ENCODE assay signal across 20 cellular contexts in genomic region chr17:40671282-40671681, GRCh38. TPM values are rescaled to one million over a fixed set of nuclear protein-coding genes. Genes with fewer than 3 reads are reported as not detected.
A peak's percentile ranks its signal among the peaks of the same experiment; 100 is the strongest.
DNase-seq lines count a peak whose midpoint lies in the region; ATAC-seq and TF ChIP-seq lines count a peak whose summit lies in the region.
"Had no signal": no experiment of that assay in that cellular context is flagged by ENCODE, and none has a peak within 500 bp of the region (broad histone marks: within the 10 kb centered on the region; RNA-seq: fewer than 3 reads in every experiment).

No MANE protein-coding gene starts in this region.

- H3K9me2 ChIP-seq in PC-9 (ENCODE audit: insufficient read depth), result no peaks in the 10 kb centered on the region

- H3K9ac ChIP-seq in subcutaneous abdominal adipose tissue (ENCODE audit: low read length in 5 of 5), result no peak overlapping the region

- CTCF ChIA-PET in PC-9 (lab: Charles Lee), result no interaction called here
- CTCF ChIA-PET in activated CD8-positive, alpha-beta T cell treated with anti-CD3 and anti-CD28 coated beads for 36 hours (lab: Charles Lee), result interaction anchor here (1.0 kb wide), 1 partner anchor 56 kb away, joined by 3 read pairs; no protein-coding TSS in a partner anchor

- no peaks in the 10 kb centered on the region for H3K9me3 Mint-ChIP-seq in activated CD8-positive, alpha-beta T cell treated with anti-CD3 and anti-CD28 coated beads for 36 hours
- H3K9me3 Mint-ChIP-seq: CD4-positive, alpha-beta T cell had no signal

- H3K36me3 Mint-ChIP-seq in activated CD8-positive, alpha-beta T cell treated with anti-CD3 and anti-CD28 coated beads for 36 hours (ENCODE audit: low read depth), result no peaks in the 10 kb centered on the region

- peak overlapping the region; percentile 60; the same call in 1 of the 2 replicates for H2AFZ ChIP-seq in PC-9

- H4K20me1 ChIP-seq in PC-9 (ENCODE audit: insufficient read depth), result no peaks in the 10 kb centered on the region

- BruUV-seq in PC-9 (replicated peaks; lab: Mats Ljungman, UMichigan), result no TSS peak

- H3K4me1 ChIP-seq in PC-9 (replicated peaks; ENCODE audit: insufficient read depth) (no peaks in the 10 kb centered on the region), subcutaneous abdominal adipose tissue (ENCODE audit: control insufficient read depth in 5 of 5, insufficient read depth in 5 of 5, low read length in 5 of 5) (peaks cover 0 to 4% (median 0%) of the 10 kb centered on the region in 5 donors)
- H3K4me1 ChIP-seq: BE2C, SJCRH30 had no signal

- intact Hi-C loops in PC-9 (cut with micrococcal nuclease; ENCODE audit: unreplicated experiment) (no loop called here), left ventricle myocardium superior (cut with micrococcal nuclease) (no loop called here)
- intact Hi-C loops in activated CD8-positive, alpha-beta T cell treated with anti-CD3 and anti-CD28 coated beads for 36 hours (cut with micrococcal nuclease), result no loop called here

- POLR2A ChIA-PET in PC-9 (lab: Charles Lee; ENCODE audit: unreplicated experiment), result no interaction called here
- POLR2A ChIA-PET in activated CD8-positive, alpha-beta T cell treated with anti-CD3 and anti-CD28 coated beads for 36 hours (lab: Charles Lee), result no interaction called here

- no peak overlapping the region for H3K27ac Mint-ChIP-seq in activated CD8-positive, alpha-beta T cell treated with anti-CD3 and anti-CD28 coated beads for 36 hours
- H3K27ac Mint-ChIP-seq: CD4-positive, alpha-beta T cell had no signal

- no peaks in the 10 kb centered on the region for H3K36me3 ChIP-seq in PC-9 (ENCODE audit: low read depth)
- no peaks in the 10 kb centered on the region for H3K36me3 ChIP-seq in subcutaneous abdominal adipose tissue (ENCODE audit: control insufficient read depth in 5 of 5, insufficient read depth in 5 of 5, low read length in 5 of 5)
- H3K36me3 ChIP-seq: BE2C, SJCRH30 had no signal

- no peak for TF ChIP-seq CTCF in PC-9 (conservative IDR thresholded peaks at IDR 0.05)
- no peak for TF ChIP-seq CTCF in activated CD8-positive, alpha-beta T cell treated with anti-CD3 and anti-CD28 coated beads for 36 hours (IDR thresholded peaks at IDR 0.05)

- no peak overlapping the region for H3K4me3 Mint-ChIP-seq in activated CD8-positive, alpha-beta T cell treated with anti-CD3 and anti-CD28 coated beads for 36 hours
- H3K4me3 Mint-ChIP-seq: CD4-positive, alpha-beta T cell had no signal

- no peak overlapping the region for H3K4me2 ChIP-seq in PC-9

- H3K4me1 Mint-ChIP-seq in activated CD8-positive, alpha-beta T cell treated with anti-CD3 and anti-CD28 coated beads for 36 hours (ENCODE audit: low read depth), result no peaks in the 10 kb centered on the region

- H3F3A ChIP-seq in PC-9 (ENCODE audit: insufficient read depth, low read depth), result no peaks in the 10 kb centered on the region

- H3K27me3 Mint-ChIP-seq in activated CD8-positive, alpha-beta T cell treated with anti-CD3 and anti-CD28 coated beads for 36 hours, result peaks cover 12% of the 10 kb centered on the region

- no peaks in the 10 kb centered on the region for H3K27me3 ChIP-seq in PC-9 (ENCODE audit: insufficient read depth, low read depth)
- H3K27me3 ChIP-seq in subcutaneous abdominal adipose tissue (ENCODE audit: control insufficient read depth in 5 of 5, insufficient read depth in 4 of 5, low read length in 5 of 5), result peaks cover 0 to 4% (median 0%) of the 10 kb centered on the region in 5 donors

- H3K4me3 ChIP-seq in PC-9 (no peak overlapping the region), subcutaneous abdominal adipose tissue (ENCODE audit: low read depth in 1 of 5, low read length in 5 of 5) (peak overlapping the region in 1 of 5 donors; percentile 1)
- H3K4me3 ChIP-seq: SJCRH30 had no signal

- H3K79me2 ChIP-seq in PC-9 (ENCODE audit: low read depth), result no peaks in the 10 kb centered on the region

- DNase-seq in NCI-H146 (lab: John Stamatoyannopoulos, UW), result peak; percentile 16
- no peak for DNase-seq in NCI-H146 treated with DMSO at 0.1 percent for 48 hours (lab: John Stamatoyannopoulos, UW; ENCODE audit: unreplicated experiment)
- DNase-seq in PC-9, result no peak
- no peak for DNase-seq in left lobe of liver (ENCODE audit: low spot score)
- DNase-seq in COLO829 (ENCODE audit: low spot score), result no peak
- no peak for DNase-seq in activated CD8-positive, alpha-beta T cell treated with anti-CD3 and anti-CD28 coated beads for 36 hours
- DNase-seq in left ventricle myocardium superior, result no peak
- DNase-seq: BE2C; CD4-positive, alpha-beta T cell; KG1; NCI-H1048; NCI-H1436 treated with DMSO at 0.1 percent for 48 hours; NCI-H226; NCI-H524 treated with DMSO at 0.1 percent for 48 hours; NK-92 treated with Interleukin-12 subunit alpha and Interleukin-12 subunit beta, amount 100 ng/mL, for 24 hours; PC-3; SJCRH30 had no signal

- ATAC-seq in left lobe of liver (peak; percentile 97), left ventricle myocardium superior (no peak)
- no peak for ATAC-seq in activated CD8-positive, alpha-beta T cell treated with anti-CD3 and anti-CD28 coated beads for 36 hours
- ATAC-seq: PC-3 had no signal

- H3K27ac ChIP-seq in PC-9 (no peak overlapping the region), subcutaneous abdominal adipose tissue (ENCODE audit: low read depth, low read length) (peak overlapping the region; percentile 17)
- H3K27ac ChIP-seq: 22Rv1, SJCRH30 had no signal

- H3K9me3 ChIP-seq in PC-9 (ENCODE audit: insufficient read depth, low read depth) (no peaks in the 10 kb centered on the region), subcutaneous abdominal adipose tissue (ENCODE audit: control insufficient read depth in 5 of 5, low read length in 5 of 5) (no peaks in the 10 kb centered on the region)
- H3K9me3 ChIP-seq: BE2C, SJCRH30 had no signal

RNA-seq across cellular contexts. Expression of gene KRT222, which starts 6.3 kb away (rescaled TPM):
- total RNA-seq in PC-9 (2021), result not detected in 2 replicates
- total RNA-seq in left lobe of liver, result 2.4 TPM
- not detected for total RNA-seq in activated CD8-positive, alpha-beta T cell treated with anti-CD3 and anti-CD28 coated beads for 36 hours
- not detected for total RNA-seq in left ventricle myocardium superior
- total RNA-seq: CD4-positive, alpha-beta T cell; PC-3; SJCRH30 had no signal

RNA-seq across cellular contexts. Expression of gene SMARCE1, which starts 23.7 kb away (rescaled TPM):
- total RNA-seq in PC-9 (2021) (75.0 and 90.8 TPM in 2 replicates), left lobe of liver (28.3 TPM), left ventricle myocardium superior (59.8 TPM)
- 10 to 100 TPM; 87.8 to 92.5 TPM for total RNA-seq in activated CD8-positive, alpha-beta T cell treated with anti-CD3 and anti-CD28 coated beads for 36 hours

RNA-seq across cellular contexts. Expression of gene KRT24, which starts 32.3 kb away (rescaled TPM):
- total RNA-seq in PC-9 (2021) (not detected in 2 replicates), left lobe of liver (not detected), left ventricle myocardium superior (not detected)
- total RNA-seq in activated CD8-positive, alpha-beta T cell treated with anti-CD3 and anti-CD28 coated beads for 36 hours, result not detected
- total RNA-seq: CD4-positive, alpha-beta T cell; MCF 10A; PC-3; SJCRH30 had no signal
